ENCODE assay signal across 1 cellular context in the genomic region with DNA sequence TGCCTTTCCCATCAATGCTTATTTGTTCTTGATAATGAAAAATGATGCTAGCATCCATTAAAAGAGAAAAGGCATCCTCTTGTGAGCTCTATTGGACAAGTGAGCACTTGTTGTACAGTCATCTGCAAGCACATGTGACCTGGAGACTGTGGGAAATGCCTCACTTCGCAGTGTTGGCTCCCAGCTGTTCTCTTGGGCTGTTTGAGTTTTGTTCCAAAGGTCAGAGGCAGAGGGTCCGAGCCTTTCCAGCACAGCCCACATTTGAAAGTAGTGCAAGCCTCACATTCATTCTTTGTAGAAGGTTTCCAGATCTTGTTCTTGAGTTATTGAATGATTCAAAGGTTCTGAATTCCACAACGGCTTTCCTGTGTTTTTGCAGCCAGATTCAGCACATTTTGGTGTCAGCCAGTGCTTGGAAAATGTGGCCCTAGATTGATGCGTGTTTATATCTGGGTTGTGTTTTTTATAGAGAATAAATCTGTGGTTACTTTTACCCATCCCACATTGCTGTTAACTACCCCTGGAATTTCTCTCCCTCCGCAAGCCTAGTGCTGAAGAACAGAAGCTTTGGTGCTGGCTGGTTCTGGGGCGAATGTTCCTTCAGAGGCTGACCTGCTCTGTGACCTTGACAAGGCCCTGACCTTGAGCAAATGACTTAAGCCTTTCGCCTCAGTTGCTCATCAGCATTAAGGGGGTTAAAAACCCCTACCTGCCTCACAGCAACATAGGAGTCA.
TF ChIP-seq lines count a peak whose summit lies in the region.

No MANE protein-coding gene starts in this region.

TF ChIP-seq in HepG2, 621 proteins besides CTCF, POLR2A, EP300 and RAD21 (continued from another document and continues in another):
- TF ChIP-seq, protein P1, sequence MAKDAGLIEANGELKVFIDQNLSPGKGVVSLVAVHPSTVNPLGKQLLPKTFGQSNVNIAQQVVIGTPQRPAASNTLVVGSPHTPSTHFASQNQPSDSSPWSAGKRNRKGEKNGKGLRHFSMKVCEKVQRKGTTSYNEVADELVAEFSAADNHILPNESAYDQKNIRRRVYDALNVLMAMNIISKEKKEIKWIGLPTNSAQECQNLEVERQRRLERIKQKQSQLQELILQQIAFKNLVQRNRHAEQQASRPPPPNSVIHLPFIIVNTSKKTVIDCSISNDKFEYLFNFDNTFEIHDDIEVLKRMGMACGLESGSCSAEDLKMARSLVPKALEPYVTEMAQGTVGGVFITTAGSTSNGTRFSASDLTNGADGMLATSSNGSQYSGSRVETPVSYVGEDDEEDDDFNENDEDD (CRISPR knock-in tag; IDR thresholded peaks at IDR 0.05; ENCODE audit: borderline replicate concordance): peak; percentile 47; the same call in 1 of the 2 replicates
- TF ChIP-seq SIN3B (IDR thresholded peaks at IDR 0.05; ENCODE audit: low read length) (no peak), GATA4 (IDR thresholded peaks at IDR 0.05; ENCODE audit: borderline replicate concordance, low read depth) (no peak), LCORL (IDR thresholded peaks at IDR 0.05) (no peak), LCORL (CRISPR knock-in tag; IDR thresholded peaks at IDR 0.05) (peak; percentile 86), EHMT2 (IDR thresholded peaks at IDR 0.05; ENCODE audit: borderline replicate concordance, low read depth, low read length) (peak; percentile 82; the same call in 1 of the 2 replicates), ELF4 (CRISPR knock-in tag; IDR thresholded peaks at IDR 0.05; ENCODE audit: borderline replicate concordance) (no peak), ZNF709 (CRISPR knock-in tag; IDR thresholded peaks at IDR 0.05) (no peak), NR2F1 (CRISPR knock-in tag; IDR thresholded peaks at IDR 0.05) (no peak), ZNF766 (CRISPR knock-in tag; IDR thresholded peaks at IDR 0.05; ENCODE audit: borderline replicate concordance) (no peak), TBX2 (CRISPR knock-in tag; IDR thresholded peaks at IDR 0.05; ENCODE audit: borderline replicate concordance) (peak; percentile 48; the same call in 1 of the 2 replicates), REXO4 (CRISPR knock-in tag; IDR thresholded peaks at IDR 0.05; ENCODE audit: borderline replicate concordance) (no peak), FOSL2 (CRISPR knock-in tag; IDR thresholded peaks at IDR 0.05) (peak; percentile 78), ZKSCAN5 (CRISPR knock-in tag; IDR thresholded peaks at IDR 0.05) (no peak), ZNF550 (CRISPR knock-in tag; IDR thresholded peaks at IDR 0.05; ENCODE audit: borderline replicate concordance) (no peak), ISL2 (CRISPR knock-in tag; IDR thresholded peaks at IDR 0.05) (peak; percentile 60; the same call in 1 of the 2 replicates), ZMAT3 (CRISPR knock-in tag; conservative IDR thresholded peaks at IDR 0.05) (peak; percentile 7; the same call in 1 of the 2 replicates), FOXA3 (CRISPR knock-in tag; IDR thresholded peaks at IDR 0.05) (peak; percentile 56), ZSCAN9 (CRISPR knock-in tag; IDR thresholded peaks at IDR 0.05; ENCODE audit: borderline replicate concordance) (peak; percentile 76; the same call in 1 of the 2 replicates), ZNF644 (CRISPR knock-in tag; IDR thresholded peaks at IDR 0.05; ENCODE audit: low read depth) (peak; percentile 93), DMAP1 (CRISPR knock-in tag; IDR thresholded peaks at IDR 0.05) (peak; percentile 45; the same call in 1 of the 2 replicates), ZNF205 (CRISPR knock-in tag; IDR thresholded peaks at IDR 0.05) (peak; percentile 73), ISX (CRISPR knock-in tag; conservative IDR thresholded peaks at IDR 0.05) (no peak), CREB1 (IDR thresholded peaks at IDR 0.05) (no peak), CREB1 (CRISPR knock-in tag; IDR thresholded peaks at IDR 0.05) (no peak), ZEB1 (IDR thresholded peaks at IDR 0.05; ENCODE audit: insufficient replicate concordance, low read depth) (no peak), EED (CRISPR knock-in tag; IDR thresholded peaks at IDR 0.05) (no peak), TCF7L2 (IDR thresholded peaks at IDR 0.05; ENCODE audit: low read depth, low read length) (no peak), IKZF4 (CRISPR knock-in tag; IDR thresholded peaks at IDR 0.05; ENCODE audit: borderline replicate concordance, low read depth, not compliant biosample characterization) (no peak)
- TF ChIP-seq, protein P2, sequence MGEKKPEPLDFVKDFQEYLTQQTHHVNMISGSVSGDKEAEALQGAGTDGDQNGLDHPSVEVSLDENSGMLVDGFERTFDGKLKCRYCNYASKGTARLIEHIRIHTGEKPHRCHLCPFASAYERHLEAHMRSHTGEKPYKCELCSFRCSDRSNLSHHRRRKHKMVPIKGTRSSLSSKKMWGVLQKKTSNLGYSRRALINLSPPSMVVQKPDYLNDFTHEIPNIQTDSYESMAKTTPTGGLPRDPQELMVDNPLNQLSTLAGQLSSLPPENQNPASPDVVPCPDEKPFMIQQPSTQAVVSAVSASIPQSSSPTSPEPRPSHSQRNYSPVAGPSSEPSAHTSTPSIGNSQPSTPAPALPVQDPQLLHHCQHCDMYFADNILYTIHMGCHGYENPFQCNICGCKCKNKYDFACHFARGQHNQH (CRISPR knock-in tag; IDR thresholded peaks at IDR 0.05): peak; percentile 96
- TF ChIP-seq, protein P3, sequence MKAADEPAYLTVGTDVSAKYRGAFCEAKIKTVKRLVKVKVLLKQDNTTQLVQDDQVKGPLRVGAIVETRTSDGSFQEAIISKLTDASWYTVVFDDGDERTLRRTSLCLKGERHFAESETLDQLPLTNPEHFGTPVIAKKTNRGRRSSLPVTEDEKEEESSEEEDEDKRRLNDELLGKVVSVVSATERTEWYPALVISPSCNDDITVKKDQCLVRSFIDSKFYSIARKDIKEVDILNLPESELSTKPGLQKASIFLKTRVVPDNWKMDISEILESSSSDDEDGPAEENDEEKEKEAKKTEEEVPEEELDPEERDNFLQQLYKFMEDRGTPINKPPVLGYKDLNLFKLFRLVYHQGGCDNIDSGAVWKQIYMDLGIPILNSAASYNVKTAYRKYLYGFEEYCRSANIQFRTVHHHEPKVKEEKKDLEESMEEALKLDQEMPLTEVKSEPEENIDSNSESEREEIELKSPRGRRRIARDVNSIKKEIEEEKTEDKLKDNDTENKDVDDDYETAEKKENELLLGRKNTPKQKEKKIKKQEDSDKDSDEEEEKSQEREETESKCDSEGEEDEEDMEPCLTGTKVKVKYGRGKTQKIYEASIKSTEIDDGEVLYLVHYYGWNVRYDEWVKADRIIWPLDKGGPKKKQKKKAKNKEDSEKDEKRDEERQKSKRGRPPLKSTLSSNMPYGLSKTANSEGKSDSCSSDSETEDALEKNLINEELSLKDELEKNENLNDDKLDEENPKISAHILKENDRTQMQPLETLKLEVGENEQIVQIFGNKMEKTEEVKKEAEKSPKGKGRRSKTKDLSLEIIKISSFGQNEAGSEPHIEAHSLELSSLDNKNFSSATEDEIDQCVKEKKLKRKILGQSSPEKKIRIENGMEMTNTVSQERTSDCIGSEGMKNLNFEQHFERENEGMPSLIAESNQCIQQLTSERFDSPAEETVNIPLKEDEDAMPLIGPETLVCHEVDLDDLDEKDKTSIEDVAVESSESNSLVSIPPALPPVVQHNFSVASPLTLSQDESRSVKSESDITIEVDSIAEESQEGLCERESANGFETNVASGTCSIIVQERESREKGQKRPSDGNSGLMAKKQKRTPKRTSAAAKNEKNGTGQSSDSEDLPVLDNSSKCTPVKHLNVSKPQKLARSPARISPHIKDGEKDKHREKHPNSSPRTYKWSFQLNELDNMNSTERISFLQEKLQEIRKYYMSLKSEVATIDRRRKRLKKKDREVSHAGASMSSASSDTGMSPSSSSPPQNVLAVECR (CRISPR knock-in tag; IDR thresholded peaks at IDR 0.05; ENCODE audit: borderline replicate concordance): peak; percentile 67; the same call in 1 of the 2 replicates
- TF ChIP-seq, protein P4, sequence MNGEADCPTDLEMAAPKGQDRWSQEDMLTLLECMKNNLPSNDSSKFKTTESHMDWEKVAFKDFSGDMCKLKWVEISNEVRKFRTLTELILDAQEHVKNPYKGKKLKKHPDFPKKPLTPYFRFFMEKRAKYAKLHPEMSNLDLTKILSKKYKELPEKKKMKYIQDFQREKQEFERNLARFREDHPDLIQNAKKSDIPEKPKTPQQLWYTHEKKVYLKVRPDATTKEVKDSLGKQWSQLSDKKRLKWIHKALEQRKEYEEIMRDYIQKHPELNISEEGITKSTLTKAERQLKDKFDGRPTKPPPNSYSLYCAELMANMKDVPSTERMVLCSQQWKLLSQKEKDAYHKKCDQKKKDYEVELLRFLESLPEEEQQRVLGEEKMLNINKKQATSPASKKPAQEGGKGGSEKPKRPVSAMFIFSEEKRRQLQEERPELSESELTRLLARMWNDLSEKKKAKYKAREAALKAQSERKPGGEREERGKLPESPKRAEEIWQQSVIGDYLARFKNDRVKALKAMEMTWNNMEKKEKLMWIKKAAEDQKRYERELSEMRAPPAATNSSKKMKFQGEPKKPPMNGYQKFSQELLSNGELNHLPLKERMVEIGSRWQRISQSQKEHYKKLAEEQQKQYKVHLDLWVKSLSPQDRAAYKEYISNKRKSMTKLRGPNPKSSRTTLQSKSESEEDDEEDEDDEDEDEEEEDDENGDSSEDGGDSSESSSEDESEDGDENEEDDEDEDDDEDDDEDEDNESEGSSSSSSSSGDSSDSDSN (CRISPR knock-in tag; IDR thresholded peaks at IDR 0.05): peak; percentile 26; the same call in 1 of the 2 replicates
- TF ChIP-seq, protein P5, sequence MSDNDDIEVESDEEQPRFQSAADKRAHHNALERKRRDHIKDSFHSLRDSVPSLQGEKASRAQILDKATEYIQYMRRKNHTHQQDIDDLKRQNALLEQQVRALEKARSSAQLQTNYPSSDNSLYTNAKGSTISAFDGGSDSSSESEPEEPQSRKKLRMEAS (IDR thresholded peaks at IDR 0.05): peak; percentile 87
- TF ChIP-seq, protein P6, sequence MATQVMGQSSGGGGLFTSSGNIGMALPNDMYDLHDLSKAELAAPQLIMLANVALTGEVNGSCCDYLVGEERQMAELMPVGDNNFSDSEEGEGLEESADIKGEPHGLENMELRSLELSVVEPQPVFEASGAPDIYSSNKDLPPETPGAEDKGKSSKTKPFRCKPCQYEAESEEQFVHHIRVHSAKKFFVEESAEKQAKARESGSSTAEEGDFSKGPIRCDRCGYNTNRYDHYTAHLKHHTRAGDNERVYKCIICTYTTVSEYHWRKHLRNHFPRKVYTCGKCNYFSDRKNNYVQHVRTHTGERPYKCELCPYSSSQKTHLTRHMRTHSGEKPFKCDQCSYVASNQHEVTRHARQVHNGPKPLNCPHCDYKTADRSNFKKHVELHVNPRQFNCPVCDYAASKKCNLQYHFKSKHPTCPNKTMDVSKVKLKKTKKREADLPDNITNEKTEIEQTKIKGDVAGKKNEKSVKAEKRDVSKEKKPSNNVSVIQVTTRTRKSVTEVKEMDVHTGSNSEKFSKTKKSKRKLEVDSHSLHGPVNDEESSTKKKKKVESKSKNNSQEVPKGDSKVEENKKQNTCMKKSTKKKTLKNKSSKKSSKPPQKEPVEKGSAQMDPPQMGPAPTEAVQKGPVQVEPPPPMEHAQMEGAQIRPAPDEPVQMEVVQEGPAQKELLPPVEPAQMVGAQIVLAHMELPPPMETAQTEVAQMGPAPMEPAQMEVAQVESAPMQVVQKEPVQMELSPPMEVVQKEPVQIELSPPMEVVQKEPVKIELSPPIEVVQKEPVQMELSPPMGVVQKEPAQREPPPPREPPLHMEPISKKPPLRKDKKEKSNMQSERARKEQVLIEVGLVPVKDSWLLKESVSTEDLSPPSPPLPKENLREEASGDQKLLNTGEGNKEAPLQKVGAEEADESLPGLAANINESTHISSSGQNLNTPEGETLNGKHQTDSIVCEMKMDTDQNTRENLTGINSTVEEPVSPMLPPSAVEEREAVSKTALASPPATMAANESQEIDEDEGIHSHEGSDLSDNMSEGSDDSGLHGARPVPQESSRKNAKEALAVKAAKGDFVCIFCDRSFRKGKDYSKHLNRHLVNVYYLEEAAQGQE (IDR thresholded peaks at IDR 0.05; ENCODE audit: borderline replicate concordance in 1 of 2, low read depth in 1 of 2, low read length in 2 of 2): peak in 1 of 2 experiments; percentile 18; a peak in 1 of 4 replicates
- TF ChIP-seq, protein P7, sequence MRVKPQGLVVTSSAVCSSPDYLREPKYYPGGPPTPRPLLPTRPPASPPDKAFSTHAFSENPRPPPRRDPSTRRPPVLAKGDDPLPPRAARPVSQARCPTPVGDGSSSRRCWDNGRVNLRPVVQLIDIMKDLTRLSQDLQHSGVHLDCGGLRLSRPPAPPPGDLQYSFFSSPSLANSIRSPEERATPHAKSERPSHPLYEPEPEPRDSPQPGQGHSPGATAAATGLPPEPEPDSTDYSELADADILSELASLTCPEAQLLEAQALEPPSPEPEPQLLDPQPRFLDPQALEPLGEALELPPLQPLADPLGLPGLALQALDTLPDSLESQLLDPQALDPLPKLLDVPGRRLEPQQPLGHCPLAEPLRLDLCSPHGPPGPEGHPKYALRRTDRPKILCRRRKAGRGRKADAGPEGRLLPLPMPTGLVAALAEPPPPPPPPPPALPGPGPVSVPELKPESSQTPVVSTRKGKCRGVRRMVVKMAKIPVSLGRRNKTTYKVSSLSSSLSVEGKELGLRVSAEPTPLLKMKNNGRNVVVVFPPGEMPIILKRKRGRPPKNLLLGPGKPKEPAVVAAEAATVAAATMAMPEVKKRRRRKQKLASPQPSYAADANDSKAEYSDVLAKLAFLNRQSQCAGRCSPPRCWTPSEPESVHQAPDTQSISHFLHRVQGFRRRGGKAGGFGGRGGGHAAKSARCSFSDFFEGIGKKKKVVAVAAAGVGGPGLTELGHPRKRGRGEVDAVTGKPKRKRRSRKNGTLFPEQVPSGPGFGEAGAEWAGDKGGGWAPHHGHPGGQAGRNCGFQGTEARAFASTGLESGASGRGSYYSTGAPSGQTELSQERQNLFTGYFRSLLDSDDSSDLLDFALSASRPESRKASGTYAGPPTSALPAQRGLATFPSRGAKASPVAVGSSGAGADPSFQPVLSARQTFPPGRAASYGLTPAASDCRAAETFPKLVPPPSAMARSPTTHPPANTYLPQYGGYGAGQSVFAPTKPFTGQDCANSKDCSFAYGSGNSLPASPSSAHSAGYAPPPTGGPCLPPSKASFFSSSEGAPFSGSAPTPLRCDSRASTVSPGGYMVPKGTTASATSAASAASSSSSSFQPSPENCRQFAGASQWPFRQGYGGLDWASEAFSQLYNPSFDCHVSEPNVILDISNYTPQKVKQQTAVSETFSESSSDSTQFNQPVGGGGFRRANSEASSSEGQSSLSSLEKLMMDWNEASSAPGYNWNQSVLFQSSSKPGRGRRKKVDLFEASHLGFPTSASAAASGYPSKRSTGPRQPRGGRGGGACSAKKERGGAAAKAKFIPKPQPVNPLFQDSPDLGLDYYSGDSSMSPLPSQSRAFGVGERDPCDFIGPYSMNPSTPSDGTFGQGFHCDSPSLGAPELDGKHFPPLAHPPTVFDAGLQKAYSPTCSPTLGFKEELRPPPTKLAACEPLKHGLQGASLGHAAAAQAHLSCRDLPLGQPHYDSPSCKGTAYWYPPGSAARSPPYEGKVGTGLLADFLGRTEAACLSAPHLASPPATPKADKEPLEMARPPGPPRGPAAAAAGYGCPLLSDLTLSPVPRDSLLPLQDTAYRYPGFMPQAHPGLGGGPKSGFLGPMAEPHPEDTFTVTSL (CRISPR knock-in tag; IDR thresholded peaks at IDR 0.05; ENCODE audit: borderline replicate concordance): no peak; the same call in 1 of the 2 replicates
- TF ChIP-seq, protein P8, sequence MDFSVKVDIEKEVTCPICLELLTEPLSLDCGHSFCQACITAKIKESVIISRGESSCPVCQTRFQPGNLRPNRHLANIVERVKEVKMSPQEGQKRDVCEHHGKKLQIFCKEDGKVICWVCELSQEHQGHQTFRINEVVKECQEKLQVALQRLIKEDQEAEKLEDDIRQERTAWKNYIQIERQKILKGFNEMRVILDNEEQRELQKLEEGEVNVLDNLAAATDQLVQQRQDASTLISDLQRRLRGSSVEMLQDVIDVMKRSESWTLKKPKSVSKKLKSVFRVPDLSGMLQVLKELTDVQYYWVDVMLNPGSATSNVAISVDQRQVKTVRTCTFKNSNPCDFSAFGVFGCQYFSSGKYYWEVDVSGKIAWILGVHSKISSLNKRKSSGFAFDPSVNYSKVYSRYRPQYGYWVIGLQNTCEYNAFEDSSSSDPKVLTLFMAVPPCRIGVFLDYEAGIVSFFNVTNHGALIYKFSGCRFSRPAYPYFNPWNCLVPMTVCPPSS (IDR thresholded peaks at IDR 0.05): no peak
